In genomic region chr2:180905002-180905401, GRCh38 we compare ENCODE assay signal across 13 cellular contexts.
DNase-seq lines count a peak whose midpoint lies in the region; TF ChIP-seq lines count a peak whose summit lies in the region.
"Had no signal": no experiment of that assay in that cellular context is flagged by ENCODE, and none has a peak within 500 bp of the region (broad histone marks: within the 10 kb centered on the region; RNA-seq: fewer than 3 reads in every experiment).

No MANE protein-coding gene starts in this region.

- peak overlapping the region; percentile 99 for H3K27ac Mint-ChIP-seq in glutamatergic neuron (ENCODE audit: unreplicated experiment)
- H3K27ac Mint-ChIP-seq: natural killer cell, T-helper 17 cell had no signal

- no peak overlapping the region for H3K4me3 Mint-ChIP-seq in glutamatergic neuron (ENCODE audit: unreplicated experiment)
- H3K4me3 Mint-ChIP-seq: natural killer cell, T-helper 17 cell had no signal

- no peak for TF ChIP-seq CTCF in glutamatergic neuron (IDR thresholded peaks at IDR 0.05; ENCODE audit: partially characterized antibody, unreplicated experiment)

- no peaks in the 10 kb centered on the region for H3K36me3 Mint-ChIP-seq in glutamatergic neuron (ENCODE audit: unreplicated experiment)
- H3K36me3 Mint-ChIP-seq: natural killer cell had no signal

- DNase-seq in DMS153 (lab: John Stamatoyannopoulos, UW) (peak; percentile 47), MV-4-11 (lab: John Stamatoyannopoulos, UW) (peak; percentile 11), NCI-H524 (lab: John Stamatoyannopoulos, UW) (peak; percentile 51 to 82), glutamatergic neuron (peak; percentile 20), NCI-H446 treated with DMSO at 0.1 percent for 48 hours (lab: John Stamatoyannopoulos, UW) (no peak)
- no peak for DNase-seq in activated CD4-positive, alpha-beta T cell treated with anti-CD3 and anti-CD28 coated beads for 48 hours
- DNase-seq in stimulated activated CD4-positive, alpha-beta T cell treated with anti-CD3 and anti-CD28 coated beads, Interleukin-4, amount 100 ng/mL, for 4 hours: no peak
- no peak for DNase-seq in NK-92 treated with Interleukin-12 subunit alpha and Interleukin-12 subunit beta, amount 100 ng/mL, for 24 hours (lab: John Stamatoyannopoulos, UW)
- DNase-seq: activated gamma-delta T cell treated with Interleukin-2 at 50 U/mL for 16 hours, anterior cingulate cortex, natural killer cell, NCI-H526 treated with DMSO at 0.1 percent for 48 hours, T-helper 17 cell had no signal

- peaks cover 3% of the 10 kb centered on the region for H3K9me3 Mint-ChIP-seq in glutamatergic neuron (ENCODE audit: unreplicated experiment)
- H3K9me3 Mint-ChIP-seq: natural killer cell had no signal

- peaks cover 52% of the 10 kb centered on the region for H3K4me1 Mint-ChIP-seq in glutamatergic neuron (ENCODE audit: low read depth, unreplicated experiment)
- H3K4me1 Mint-ChIP-seq: natural killer cell, T-helper 17 cell had no signal

- H3K27me3 Mint-ChIP-seq in glutamatergic neuron (ENCODE audit: unreplicated experiment): peaks cover 5% of the 10 kb centered on the region

Comparison
In these comparisons a context has a peak if more than half of its experiments do, and no peak if none do; other contexts are left out.
1. DNase-seq: peak in DMS153 (single experiment), MV-4-11 (single experiment), NCI-H524 (2 of 2) and glutamatergic neuron (single experiment); none in activated CD4-positive, alpha-beta T cell treated with anti-CD3 and anti-CD28 coated beads for 48 hours (single experiment), stimulated activated CD4-positive, alpha-beta T cell treated with anti-CD3 and anti-CD28 coated beads, Interleukin-4, amount 100 ng/mL, for 4 hours (0 of 2), NCI-H446 treated with DMSO at 0.1 percent for 48 hours (single experiment) and NK-92 treated with Interleukin-12 subunit alpha and Interleukin-12 subunit beta, amount 100 ng/mL, for 24 hours (single experiment).